27 cellular contexts compared by ENCODE assay signal in genomic region chr12:47530050-47530449, GRCh38.
"Had no signal": no experiment of that assay in that cellular context is flagged by ENCODE, and none has a peak within 500 bp of the region (broad histone marks: within the 10 kb centered on the region; RNA-seq: fewer than 3 reads in every experiment).

No MANE protein-coding gene starts in this region.

- H3K9me3 ChIP-seq: thoracic aorta, thyroid gland, tibial artery, transverse colon, upper lobe of left lung, upper lobe of right lung, uterus, vagina had no signal

- DNase-seq: stimulated activated CD4-positive, alpha-beta T cell treated with anti-CD3 and anti-CD28 coated beads, Interleukin-2, amount 100 ng/mL, for 48 hours; stimulated activated CD4-positive, alpha-beta T cell treated with anti-CD3 and anti-CD28 coated beads, Interleukin-4, amount 100 ng/mL, for 1 hour; stimulated activated CD4-positive, alpha-beta T cell treated with anti-CD3 and anti-CD28 coated beads, Interleukin-4, amount 100 ng/mL, for 24 hours; stimulated activated CD4-positive, alpha-beta T cell treated with anti-CD3 and anti-CD28 coated beads, Interleukin-4, amount 100 ng/mL, for 4 hours; stimulated activated CD8-positive, alpha-beta memory T cell treated with anti-CD3 and anti-CD28 coated beads, Interleukin-4, amount 100 ng/mL, for 48 hours; stimulated activated naive B cell treated with anti-CD40 and anti-IgM and Interleukin-4, amounts not matched to agents 10 μg/mL and 1 μg/mL and 100 μg/mL, for 72 hours; stimulated activated naive CD4-positive, alpha-beta T cell; stimulated activated naive CD4-positive, alpha-beta T cell treated with Interleukin-2 at 50 U/mL for 16 hours; stimulated activated naive CD8-positive, alpha-beta T cell treated with anti-CD3 and anti-CD28 coated beads, Interleukin-15, amount 100 ng/mL, for 72 hours; stimulated activated naive CD8-positive, alpha-beta T cell treated with anti-CD3 and anti-CD28 coated beads, Interleukin-15, Interleukin-2, amounts not matched to agents 100 U/mL and 50 U/mL, for 24 hours; stomach; substantia nigra; testis; thyroid gland; tibial artery; transverse colon; trophoblast cell; upper lobe of left lung; upper lobe of right lung; uterus had no signal

- ATAC-seq: stimulated activated effector memory CD8-positive, alpha-beta T cell treated with anti-CD3 and anti-CD28 coated beads, Interleukin-12 subunit alpha, Interleukin-12 subunit beta, amount 100 ng/mL, for 72 hours; stimulated activated memory B cell treated with anti-CD40 and anti-IgM and Interleukin-4, amounts not matched to agents 10 μg/mL and 1 μg/mL and 100 μg/mL, for 72 hours; stimulated activated naive B cell treated with anti-CD40 and anti-IgM and Interleukin-4, amounts not matched to agents 10 μg/mL and 1 μg/mL and 100 μg/mL, for 72 hours; stimulated activated naive CD8-positive, alpha-beta T cell treated with anti-CD3 and anti-CD28 coated beads, Interleukin-15, amount 100 ng/mL, for 72 hours; stimulated activated naive CD8-positive, alpha-beta T cell treated with anti-CD3 and anti-CD28 coated beads, Interleukin-15, Interleukin-2, amounts not matched to agents 100 U/mL and 50 U/mL, for 24 hours; upper lobe of right lung had no signal

- H3K4me1 ChIP-seq: stomach, suprapubic skin, testis, thyroid gland, tibial artery, tibial nerve, transverse colon, upper lobe of left lung, upper lobe of right lung, uterus, vagina had no signal

- H3K36me3 ChIP-seq: stomach, suprapubic skin, thoracic aorta, thyroid gland, tibial artery, tibial nerve, transverse colon, upper lobe of left lung, upper lobe of right lung, uterus, vagina had no signal

- FAIRE-seq: urothelium cell line had no signal

- H3K27me3 ChIP-seq: suprapubic skin, testis, thyroid gland, tibial nerve, transverse colon, upper lobe of left lung, upper lobe of right lung, uterus, vagina had no signal

- H3K27ac ChIP-seq: stomach, suprapubic skin, testis, thoracic aorta, thyroid gland, tibial artery, tibial nerve, transverse colon, upper lobe of left lung, upper lobe of right lung, uterus, vagina had no signal

- H3K4me3 ChIP-seq: stomach, suprapubic skin, testis, thoracic aorta, thyroid gland, tibial artery, tibial nerve, transverse colon, upper lobe of left lung, upper lobe of right lung, uterus, vagina had no signal
